17 cellular contexts compared by ENCODE assay signal in the genomic region with DNA sequence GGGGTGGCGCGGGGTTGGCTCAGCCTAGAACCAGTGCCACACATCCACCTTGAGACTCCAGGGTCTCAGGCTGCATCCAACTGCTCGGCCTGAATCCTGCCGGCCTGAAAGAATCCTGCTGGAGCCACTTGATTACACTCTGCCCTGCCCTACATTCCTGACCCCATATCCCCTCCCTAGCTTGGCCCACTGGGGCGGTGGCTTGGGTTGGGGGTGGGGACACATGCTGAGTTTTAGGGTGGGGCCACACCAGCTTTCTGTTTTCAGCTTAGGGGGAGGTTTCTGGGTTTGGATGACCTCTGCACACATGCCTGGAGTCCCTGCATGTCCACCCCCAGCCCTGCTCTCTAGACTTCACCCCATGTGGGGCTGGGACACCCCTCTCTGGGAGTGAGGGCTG. TPM values are rescaled to one million over a fixed set of nuclear protein-coding genes. Genes with fewer than 3 reads are reported as not detected.
A peak's percentile ranks its signal among the peaks of the same experiment; 100 is the strongest.
DNase-seq lines count a peak whose midpoint lies in the region; ATAC-seq, FAIRE-seq and TF ChIP-seq lines count a peak whose summit lies in the region.
"Had no signal": no experiment of that assay in that cellular context is flagged by ENCODE, and none has a peak within 500 bp of the region (broad histone marks: within the 10 kb centered on the region; RNA-seq: fewer than 3 reads in every experiment).

No MANE protein-coding gene starts in this region.

- peak overlapping the region; percentile 79 for H3K4me2 ChIP-seq in DOHH2 (ENCODE audit: low read length)

- H3K4me3 Mint-ChIP-seq in stimulated activated effector memory CD8-positive, alpha-beta T cell treated with anti-CD3 and anti-CD28 coated beads, Interleukin-12 subunit alpha, Interleukin-12 subunit beta, amount 100 ng/mL, for 72 hours = no peak overlapping the region
- H3K4me3 Mint-ChIP-seq in CD4-positive, alpha-beta memory T cell = no peak overlapping the region
- H3K4me3 Mint-ChIP-seq: activated CD4-positive, alpha-beta memory T cell treated with anti-CD3 and anti-CD28 coated beads, Interleukin-2, amount 10 ng/mL, durations not matched to agents 7 days and 5 days; activated T-cell treated with anti-CD3 and anti-CD28 coated beads, Interleukin-2, amount 50 U/mL, for 72 hours had no signal

- H3K4me1 ChIP-seq in DOHH2 (ENCODE audit: control insufficient read depth, low read length) = peaks cover 97% of the 10 kb centered on the region
- peaks cover 20% of the 10 kb centered on the region for H3K4me1 ChIP-seq in RWPE2 (ENCODE audit: insufficient read depth, poor library complexity, severe bottlenecking)
- peaks cover 53% of the 10 kb centered on the region for H3K4me1 ChIP-seq in CD4-positive, alpha-beta memory T cell (ENCODE audit: insufficient read depth, low read length)
- H3K4me1 ChIP-seq: BE2C had no signal

- POLR2A ChIA-PET in CD4-positive, alpha-beta memory T cell (lab: Charles Lee; ENCODE audit: partially characterized antibody) = no interaction called here

- H3K9me3 Mint-ChIP-seq in stimulated activated effector memory CD8-positive, alpha-beta T cell treated with anti-CD3 and anti-CD28 coated beads, Interleukin-12 subunit alpha, Interleukin-12 subunit beta, amount 100 ng/mL, for 72 hours = no peaks in the 10 kb centered on the region
- H3K9me3 Mint-ChIP-seq in CD4-positive, alpha-beta memory T cell = no peaks in the 10 kb centered on the region
- H3K9me3 Mint-ChIP-seq: activated CD4-positive, alpha-beta memory T cell treated with anti-CD3 and anti-CD28 coated beads, Interleukin-2, amount 10 ng/mL, durations not matched to agents 7 days and 5 days; activated T-cell treated with anti-CD3 and anti-CD28 coated beads, Interleukin-2, amount 50 U/mL, for 72 hours had no signal

- peaks cover 72% of the 10 kb centered on the region for H3K4me1 Mint-ChIP-seq in stimulated activated effector memory CD8-positive, alpha-beta T cell treated with anti-CD3 and anti-CD28 coated beads, Interleukin-12 subunit alpha, Interleukin-12 subunit beta, amount 100 ng/mL, for 72 hours
- peaks cover 38 to 71% (median 54%) of the 10 kb centered on the region in 4 donors for H3K4me1 Mint-ChIP-seq in CD4-positive, alpha-beta memory T cell

- H3K27ac Mint-ChIP-seq in stimulated activated effector memory CD8-positive, alpha-beta T cell treated with anti-CD3 and anti-CD28 coated beads, Interleukin-12 subunit alpha, Interleukin-12 subunit beta, amount 100 ng/mL, for 72 hours = peak overlapping the region; percentile 76
- H3K27ac Mint-ChIP-seq in CD4-positive, alpha-beta memory T cell = peak overlapping the region in 3 of 7 donors; percentile 43 to 85 (median 68)
- H3K27ac Mint-ChIP-seq: activated T-cell treated with anti-CD3 and anti-CD28 coated beads, Interleukin-2, amount 50 U/mL, for 72 hours had no signal

- H3K27ac ChIP-seq in DOHH2 (ENCODE audit: low read depth, low read length) (peak overlapping the region; percentile 87), RWPE2 (ENCODE audit: poor library complexity, severe bottlenecking) (peak overlapping the region; percentile 39)
- no peak overlapping the region for H3K27ac ChIP-seq in CD4-positive, alpha-beta memory T cell (ENCODE audit: low read depth, low read length)
- H3K27ac ChIP-seq: epithelial cell of prostate, SJSA1 had no signal

- intact Hi-C loops in left colon (cut with DNase I, micrococcal nuclease) = no loop called here
- intact Hi-C loops in CD4-positive, alpha-beta memory T cell (cut with micrococcal nuclease) = no loop called here

- H3K4me3 ChIP-seq in DOHH2 (ENCODE audit: low read length) (peak overlapping the region; percentile 64), RWPE2 (ENCODE audit: severe bottlenecking) (no peak overlapping the region)
- no peak overlapping the region for H3K4me3 ChIP-seq in CD4-positive, alpha-beta memory T cell (ENCODE audit: low read length in 2 of 2)
- H3K4me3 ChIP-seq: SJSA1 had no signal

- H3K9me3 ChIP-seq in DOHH2 (ENCODE audit: control insufficient read depth, insufficient read depth, low read length) = no peaks in the 10 kb centered on the region
- H3K9me3 ChIP-seq in RWPE2 (ENCODE audit: severe bottlenecking) = no peaks in the 10 kb centered on the region
- no peaks in the 10 kb centered on the region for H3K9me3 ChIP-seq in CD4-positive, alpha-beta memory T cell (ENCODE audit: control insufficient read depth in 1 of 2, low read length in 2 of 2)
- H3K9me3 ChIP-seq: BE2C, SJSA1 had no signal

- H3K36me3 ChIP-seq in DOHH2 (ENCODE audit: control insufficient read depth, low read length) (peaks cover 85% of the 10 kb centered on the region), RWPE2 (ENCODE audit: low read depth) (peaks cover 77% of the 10 kb centered on the region)
- H3K36me3 ChIP-seq in CD4-positive, alpha-beta memory T cell (ENCODE audit: insufficient read depth, low read length) = no peaks in the 10 kb centered on the region
- H3K36me3 ChIP-seq: BE2C had no signal

- no peak for TF ChIP-seq POLR2A in H54 (IDR thresholded peaks at IDR 0.05; ENCODE audit: low read depth, low read length)

- no peak for ATAC-seq in RWPE2 (ENCODE audit: low read depth)
- peak; percentile 28 for ATAC-seq in left colon
- no peak for ATAC-seq in stimulated activated effector memory CD8-positive, alpha-beta T cell treated with anti-CD3 and anti-CD28 coated beads, Interleukin-12 subunit alpha, Interleukin-12 subunit beta, amount 100 ng/mL, for 72 hours
- no peak for ATAC-seq in HG02759 (IDR thresholded peaks at IDR 0.05; ENCODE audit: unreplicated experiment)
- ATAC-seq: activated T-cell treated with anti-CD3 and anti-CD28 coated beads, Interleukin-2, amount 50 U/mL, for 72 hours had no signal

- CTCF ChIA-PET in CD4-positive, alpha-beta memory T cell (lab: Charles Lee; ENCODE audit: partially characterized antibody) = no interaction called here

- H3K36me3 Mint-ChIP-seq in stimulated activated effector memory CD8-positive, alpha-beta T cell treated with anti-CD3 and anti-CD28 coated beads, Interleukin-12 subunit alpha, Interleukin-12 subunit beta, amount 100 ng/mL, for 72 hours = peaks cover 63% of the 10 kb centered on the region
- H3K36me3 Mint-ChIP-seq in CD4-positive, alpha-beta memory T cell = peaks cover 0 to 25% of the 10 kb centered on the region in 2 donors

- no peaks in the 10 kb centered on the region for H3K9me2 ChIP-seq in DOHH2 (replicated peaks; ENCODE audit: control insufficient read depth, low read length)

- H4K20me1 ChIP-seq in DOHH2 (ENCODE audit: control insufficient read depth, insufficient read depth, low read depth, low read length) = peaks cover 25% of the 10 kb centered on the region

- peaks cover 10% of the 10 kb centered on the region; the same call in 1 of the 2 replicates for H3F3A ChIP-seq in DOHH2 (ENCODE audit: control insufficient read depth, insufficient read depth)

- peaks cover 98% of the 10 kb centered on the region for H3K79me2 ChIP-seq in DOHH2 (ENCODE audit: control insufficient read depth, low read length)

- DNase-seq in RWPE2 (ENCODE audit: low spot score) = no peak
- DNase-seq in left colon = peak; percentile 41 to 63
- no peak for DNase-seq in stimulated activated effector memory CD8-positive, alpha-beta T cell treated with anti-CD3 and anti-CD28 coated beads, Interleukin-12 subunit alpha, Interleukin-12 subunit beta, amount 100 ng/mL, for 72 hours (ENCODE audit: low spot score in 2 of 2)
- DNase-seq in CD4-positive, alpha-beta memory T cell = no peak
- no peak for DNase-seq in cerebellum (ENCODE audit: low spot score)
- DNase-seq in H54 (ENCODE audit: insufficient read length, low spot score) = no peak
- DNase-seq: activated CD4-positive, alpha-beta memory T cell treated with anti-CD3 and anti-CD28 coated beads, Interleukin-2, amount 10 ng/mL, durations not matched to agents 7 days and 5 days; activated T-cell treated with anti-CD3 and anti-CD28 coated beads, Interleukin-2, amount 50 U/mL, for 72 hours; amniotic stem cell; BE2C; H7; stimulated activated CD4-positive, alpha-beta T cell treated with anti-CD3 and anti-CD28 coated beads, Interleukin-2, amount 100 ng/mL, for 48 hours had no signal

- H3K27me3 Mint-ChIP-seq in CD4-positive, alpha-beta memory T cell = no peaks in the 10 kb centered on the region
- H3K27me3 Mint-ChIP-seq: activated CD4-positive, alpha-beta memory T cell treated with anti-CD3 and anti-CD28 coated beads, Interleukin-2, amount 10 ng/mL, durations not matched to agents 7 days and 5 days had no signal

- FAIRE-seq in H54 (lab: Jason Lieb, UNC) = no peak
- FAIRE-seq: colon had no signal

- H3K27me3 ChIP-seq in DOHH2 (ENCODE audit: control insufficient read depth, low read length) (no peaks in the 10 kb centered on the region), RWPE2 (ENCODE audit: insufficient read depth, poor library complexity, severe bottlenecking) (no peaks in the 10 kb centered on the region)
- no peaks in the 10 kb centered on the region for H3K27me3 ChIP-seq in CD4-positive, alpha-beta memory T cell (ENCODE audit: insufficient read depth, low read length)
- H3K27me3 ChIP-seq: BE2C, SJSA1 had no signal

- TF ChIP-seq CTCF in DOHH2 (IDR thresholded peaks at IDR 0.05; ENCODE audit: low read depth, low read length, poor library complexity, severe bottlenecking) (no peak), RWPE2 (IDR thresholded peaks at IDR 0.05; ENCODE audit: poor library complexity, severe bottlenecking) (no peak)

RNA-seq across cellular contexts. Expression of a gene that starts 6.8 kb away (rescaled TPM):
- total RNA-seq in left colon = 100 to 1,000 TPM; 106 to 108 TPM
- 10 to 100 TPM; 71.2 to 72.4 TPM for total RNA-seq in CD4-positive, alpha-beta memory T cell
- polyA plus RNA-seq in CD4-positive, alpha-beta memory T cell = 1 to 10 TPM in 1 of 2 donors, under 1 TPM in 1; 0.55 to 8.1 TPM
- total RNA-seq in cerebellum = 5.2 TPM

RNA-seq across cellular contexts. Expression of a gene that starts 47.8 kb away (rescaled TPM):
- total RNA-seq in left colon (10 to 100 TPM; 85.6 to 93.5 TPM), cerebellum (4.8 TPM)
- total RNA-seq in CD4-positive, alpha-beta memory T cell = 10 to 100 TPM; 26.2 to 27.2 TPM
- polyA plus RNA-seq in CD4-positive, alpha-beta memory T cell = 10 to 100 TPM; 28.1 to 41.6 TPM

Comparison
In these comparisons a context has a peak if more than half of its experiments do, and no peak if none do; other contexts are left out.
1. DNase-seq: peak in left colon (2 of 2); none in RWPE2 (single experiment), stimulated activated effector memory CD8-positive, alpha-beta T cell treated with anti-CD3 and anti-CD28 coated beads, Interleukin-12 subunit alpha, Interleukin-12 subunit beta, amount 100 ng/mL, for 72 hours (0 of 2), CD4-positive, alpha-beta memory T cell (0 of 5), cerebellum (single experiment) and H54 (single experiment).
2. RNA of a gene that starts 6.8 kb away (total RNA-seq): 106 to 108 TPM in left colon and 71.2 to 72.4 TPM in CD4-positive, alpha-beta memory T cell; 5.2 TPM in cerebellum (single experiment); every median in the first group is over 10 times any median in the second.